ENCODE assay signal across 1 cellular context in genomic region chr12:23941780-23942179, GRCh38.
TF ChIP-seq lines count a peak whose summit lies in the region.

No MANE protein-coding gene starts in this region.

TF ChIP-seq in HepG2, 621 proteins besides CTCF, POLR2A, EP300 and RAD21 (continued from another document and continues in another):
- TF ChIP-seq ZNF281 (CRISPR knock-in tag; IDR thresholded peaks at IDR 0.05; ENCODE audit: borderline replicate concordance): no peak
- no peak for TF ChIP-seq ZNF530 (CRISPR knock-in tag; IDR thresholded peaks at IDR 0.05; ENCODE audit: low read depth)
- TF ChIP-seq ZNF503 (CRISPR knock-in tag; IDR thresholded peaks at IDR 0.05): peak; percentile 79
- no peak for TF ChIP-seq RXRA (CRISPR knock-in tag; IDR thresholded peaks at IDR 0.05)
- TF ChIP-seq HNF1A (IDR thresholded peaks at IDR 0.05; ENCODE audit: low read depth): 0 out of 2 replicates have a peak, but pooled peaks have one; percentile 44
- peak; percentile 43; the same call in 1 of the 2 replicates for TF ChIP-seq HNF1A (CRISPR knock-in tag; IDR thresholded peaks at IDR 0.05; ENCODE audit: borderline replicate concordance)
- no peak for TF ChIP-seq LRRFIP1 (CRISPR knock-in tag; conservative IDR thresholded peaks at IDR 0.05)
- TF ChIP-seq THAP8 (CRISPR knock-in tag; IDR thresholded peaks at IDR 0.05; ENCODE audit: borderline replicate concordance): no peak
- peak; percentile 30; the same call in 1 of the 2 replicates for TF ChIP-seq NR2F6 (IDR thresholded peaks at IDR 0.05)
- 0 out of 2 replicates have a peak, but pooled peaks have one; percentile 27 for TF ChIP-seq NR2F6 (CRISPR knock-in tag; IDR thresholded peaks at IDR 0.05)
- no peak for TF ChIP-seq DZIP1 (CRISPR knock-in tag; IDR thresholded peaks at IDR 0.05)
- TF ChIP-seq ZFP1 (CRISPR knock-in tag; IDR thresholded peaks at IDR 0.05): no peak
- TF ChIP-seq TMF1 (CRISPR knock-in tag; IDR thresholded peaks at IDR 0.05; ENCODE audit: low read depth): no peak
- TF ChIP-seq TRIM22 (IDR thresholded peaks at IDR 0.05): no peak
- no peak for TF ChIP-seq ARHGAP35 (CRISPR knock-in tag; IDR thresholded peaks at IDR 0.05; ENCODE audit: borderline replicate concordance)
- TF ChIP-seq STAT6 (CRISPR knock-in tag; IDR thresholded peaks at IDR 0.05; ENCODE audit: borderline replicate concordance): no peak
- no peak for TF ChIP-seq RFX3 (CRISPR knock-in tag; IDR thresholded peaks at IDR 0.05)
- TF ChIP-seq ZFP82 (CRISPR knock-in tag; IDR thresholded peaks at IDR 0.05; ENCODE audit: borderline replicate concordance): no peak
- TF ChIP-seq MAF1 (CRISPR knock-in tag; IDR thresholded peaks at IDR 0.05; ENCODE audit: borderline replicate concordance): no peak
- TF ChIP-seq TARDBP (CRISPR knock-in tag; IDR thresholded peaks at IDR 0.05): peak; percentile 29; the same call in 1 of the 2 replicates
- peak; percentile 57; the same call in 1 of the 2 replicates for TF ChIP-seq SIX1 (CRISPR knock-in tag; IDR thresholded peaks at IDR 0.05; ENCODE audit: borderline replicate concordance)
- no peak for TF ChIP-seq TOPORS (CRISPR knock-in tag; IDR thresholded peaks at IDR 0.05)
- no peak for TF ChIP-seq ZBTB2 (CRISPR knock-in tag; IDR thresholded peaks at IDR 0.05; ENCODE audit: low read depth)
- no peak for TF ChIP-seq ZSCAN20 (CRISPR knock-in tag; IDR thresholded peaks at IDR 0.05; ENCODE audit: borderline replicate concordance)
- TF ChIP-seq FOXK1 (CRISPR knock-in tag; IDR thresholded peaks at IDR 0.05; ENCODE audit: borderline replicate concordance, low read depth): no peak
- no peak for TF ChIP-seq PLSCR1 (CRISPR knock-in tag; IDR thresholded peaks at IDR 0.05; ENCODE audit: borderline replicate concordance)
- peak; percentile 92; the same call in 1 of the 2 replicates for TF ChIP-seq HNF4G (IDR thresholded peaks at IDR 0.05; ENCODE audit: borderline replicate concordance, low read depth, low read length)
- no peak for TF ChIP-seq HNF4G (CRISPR knock-in tag; IDR thresholded peaks at IDR 0.05; ENCODE audit: borderline replicate concordance, low read depth)
- no peak for TF ChIP-seq SETDB1 (CRISPR knock-in tag; IDR thresholded peaks at IDR 0.05; ENCODE audit: borderline replicate concordance)
- TF ChIP-seq PRPF4 (IDR thresholded peaks at IDR 0.05; ENCODE audit: low read depth, low read length, poor library complexity, severe bottlenecking): no peak
- no peak for TF ChIP-seq ZSCAN22 (CRISPR knock-in tag; IDR thresholded peaks at IDR 0.05)
